18 cellular contexts compared by ENCODE assay signal in the genomic region with DNA sequence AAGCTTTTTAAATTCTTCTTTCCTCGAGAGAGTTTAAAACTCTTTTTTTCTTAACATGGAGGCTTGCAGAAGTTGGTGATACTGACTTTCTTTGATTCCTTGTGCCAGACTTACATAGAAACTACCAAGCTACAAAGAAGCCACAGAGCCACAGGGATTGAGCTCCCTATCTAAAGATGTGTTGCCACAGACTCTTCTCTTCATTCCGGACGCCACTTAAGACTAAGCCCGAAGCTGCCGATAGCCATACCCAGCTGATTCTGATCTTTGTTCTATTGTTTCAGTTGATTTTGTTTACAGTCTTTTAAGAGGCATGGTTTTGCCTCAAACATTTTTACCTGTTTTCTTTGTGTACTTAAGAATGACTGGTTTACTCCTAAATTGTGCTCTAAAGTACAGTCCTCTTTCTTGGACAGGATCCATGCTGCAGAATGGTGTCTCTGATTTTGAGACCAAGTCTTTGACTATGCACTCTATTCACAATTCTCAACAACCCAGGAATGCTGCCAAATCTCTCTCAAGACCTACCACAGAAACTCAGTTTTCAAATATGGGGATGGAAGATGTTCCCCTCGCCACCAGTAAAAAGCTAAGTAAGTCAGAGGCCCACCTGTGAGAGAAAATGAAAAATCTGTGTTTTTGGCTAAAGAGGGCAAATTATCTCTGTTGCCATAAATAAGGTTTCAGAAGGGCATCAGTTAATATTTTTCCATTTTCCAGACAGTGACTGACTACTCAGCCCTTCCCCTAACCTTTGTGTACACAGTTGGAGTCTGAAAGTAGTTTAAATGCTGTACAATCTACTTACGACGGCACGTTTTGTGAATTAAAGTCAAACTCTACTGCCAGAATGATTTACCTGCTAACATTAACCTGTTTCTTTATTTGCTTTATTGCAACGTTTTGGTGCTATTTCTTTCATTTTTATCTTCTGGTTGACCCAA. TPM values are rescaled to one million over a fixed set of nuclear protein-coding genes. Genes with fewer than 3 reads are reported as not detected.
"Had no signal": no experiment of that assay in that cellular context is flagged by ENCODE, and none has a peak within 500 bp of the region (broad histone marks: within the 10 kb centered on the region; RNA-seq: fewer than 3 reads in every experiment).

No MANE protein-coding gene starts in this region.

- H3K4me3 Mint-ChIP-seq: activated T-cell treated with anti-CD3 and anti-CD28 coated beads, Interleukin-2, amount 50 U/mL, for 72 hours; naive B cell; stimulated activated naive B cell treated with anti-CD40 and anti-IgM and Interleukin-4, amounts not matched to agents 10 μg/mL and 1 μg/mL and 100 μg/mL, for 72 hours had no signal

- H3K4me1 ChIP-seq: heart left ventricle, left lung, parathyroid adenoma had no signal

- DNase-seq: activated CD4-positive, CD25-positive, alpha-beta regulatory T cell treated with anti-CD3 and anti-CD28 coated beads, Interleukin-2, amount 50 U/mL, for 72 hours; activated effector memory CD4-positive, alpha-beta T cell treated with anti-CD3 and anti-CD28 coated beads, Interleukin-2, amount 50 U/mL, for 16 hours; activated naive CD4-positive, alpha-beta T cell treated with anti-CD3 and anti-CD28 coated beads, Interleukin-2, amount 50 U/mL, for 16 hours; activated T-cell treated with anti-CD3 and anti-CD28 coated beads, Interleukin-2, amount 50 U/mL, for 72 hours; aorta; erythroblast; heart left ventricle; left lung; mucosa of descending colon; naive B cell; retina; stimulated activated naive B cell treated with anti-CD40 and anti-IgM and Interleukin-4, amounts not matched to agents 10 μg/mL and 1 μg/mL and 100 μg/mL, for 72 hours; T1000 had no signal

- H3K4me3 ChIP-seq: coronary artery, heart left ventricle, left lung, mucosa of descending colon, thoracic aorta had no signal

- H3K9me3 ChIP-seq: heart left ventricle, left lung, mucosa of descending colon, neutrophil, thoracic aorta had no signal

- H3K27me3 Mint-ChIP-seq: naive B cell; stimulated activated naive B cell treated with anti-CD40 and anti-IgM and Interleukin-4, amounts not matched to agents 10 μg/mL and 1 μg/mL and 100 μg/mL, for 72 hours had no signal

- H3K9me3 Mint-ChIP-seq: activated T-cell treated with anti-CD3 and anti-CD28 coated beads, Interleukin-2, amount 50 U/mL, for 72 hours; naive B cell; stimulated activated naive B cell treated with anti-CD40 and anti-IgM and Interleukin-4, amounts not matched to agents 10 μg/mL and 1 μg/mL and 100 μg/mL, for 72 hours had no signal

- ATAC-seq: activated T-cell treated with anti-CD3 and anti-CD28 coated beads, Interleukin-2, amount 50 U/mL, for 72 hours; heart left ventricle; left lung; mucosa of descending colon; stimulated activated naive B cell treated with anti-CD40 and anti-IgM and Interleukin-4, amounts not matched to agents 10 μg/mL and 1 μg/mL and 100 μg/mL, for 72 hours had no signal

- H3K27ac Mint-ChIP-seq: activated T-cell treated with anti-CD3 and anti-CD28 coated beads, Interleukin-2, amount 50 U/mL, for 72 hours; naive B cell; stimulated activated naive B cell treated with anti-CD40 and anti-IgM and Interleukin-4, amounts not matched to agents 10 μg/mL and 1 μg/mL and 100 μg/mL, for 72 hours had no signal

- H3K36me3 ChIP-seq: neutrophil, thoracic aorta had no signal

- H3K9ac ChIP-seq: parathyroid adenoma had no signal

- H3K27ac ChIP-seq: coronary artery, heart left ventricle, left lung, neutrophil, parathyroid adenoma, thoracic aorta had no signal

- H3K27me3 ChIP-seq: heart left ventricle, left lung, neutrophil had no signal

RNA-seq across cellular contexts. Expression of a gene that starts 42.1 kb away (rescaled TPM):
- total RNA-seq: lung microvascular endothelial cell had no signal
